In genomic region chr1:70278710-70279109, GRCh38 we compare ENCODE assay signal across 18 cellular contexts. TPM values are rescaled to one million over a fixed set of nuclear protein-coding genes. Genes with fewer than 3 reads are reported as not detected.
DNase-seq lines count a peak whose midpoint lies in the region; ATAC-seq, FAIRE-seq and TF ChIP-seq lines count a peak whose summit lies in the region.
"Had no signal": no experiment of that assay in that cellular context is flagged by ENCODE, and none has a peak within 500 bp of the region (broad histone marks: within the 10 kb centered on the region; RNA-seq: fewer than 3 reads in every experiment).

No MANE protein-coding gene starts in this region.

- no peaks in the 10 kb centered on the region for H3K27me3 ChIP-seq in GM12878 (replicated peaks in 1 of 2; ENCODE audit: control insufficient read depth in 2 of 2, insufficient read depth in 2 of 2, low read length in 1 of 2)
- no peaks in the 10 kb centered on the region for H3K27me3 ChIP-seq in prostate gland (replicated peaks; ENCODE audit: insufficient read depth)

- no peak for ATAC-seq in GM12878
- peak; percentile 70 for ATAC-seq in mucosa of descending colon
- ATAC-seq: A549; CD8-positive, alpha-beta T cell had no signal

- DNase-seq in activated T-cell treated with anti-CD3 and anti-CD28 coated beads, Interleukin-2, amount 50 U/mL, for 24 hours: no peak
- DNase-seq in activated T-cell treated with anti-CD3 and anti-CD28 coated beads, Interleukin-2, amount 50 U/mL, for 1 hour: no peak
- DNase-seq in GM12878 (ENCODE audit: low read depth, low spot score) (no peak), mucosa of descending colon (no peak), pons (ENCODE audit: low spot score) (no peak), NCI-H1417 treated with DMSO at 0.1 percent for 48 hours (lab: John Stamatoyannopoulos, UW) (no peak), prostate gland (ENCODE audit: low spot score) (no peak)
- DNase-seq: AML-193; Calu3; CD8-positive, alpha-beta T cell; DMS79 treated with DMSO at 0.1 percent for 48 hours; GF-D8; H9 had no signal

- H3K27me3 Mint-ChIP-seq in activated T-cell treated with anti-CD3 and anti-CD28 coated beads, Interleukin-2, amount 50 U/mL, for 24 hours: no peaks in the 10 kb centered on the region

- RAD21 ChIA-PET in GM12878 (lab: Charles Lee; ENCODE audit: unreplicated experiment): no interaction called here

- no peak for TF ChIP-seq EP300 in GM12878 (IDR thresholded peaks at IDR 0.05; ENCODE audit: borderline replicate concordance in 1 of 2, control insufficient read depth in 1 of 2, low read depth in 2 of 2, low read length in 2 of 2)

- peaks cover 62% of the 10 kb centered on the region for H3K36me3 Mint-ChIP-seq in activated T-cell treated with anti-CD3 and anti-CD28 coated beads, Interleukin-2, amount 50 U/mL, for 24 hours (ENCODE audit: low read depth)

- H3K4me3 ChIP-seq in GM12878 (no peak overlapping the region), mucosa of descending colon (no peak overlapping the region), prostate gland (no peak overlapping the region)
- H3K4me3 ChIP-seq: A549 had no signal

- H3K4me3 Mint-ChIP-seq in activated T-cell treated with anti-CD3 and anti-CD28 coated beads, Interleukin-2, amount 50 U/mL, for 24 hours: no peak overlapping the region
- H3K4me3 Mint-ChIP-seq: CD8-positive, alpha-beta T cell; H9 had no signal

- no peaks in the 10 kb centered on the region for H4K20me1 ChIP-seq in GM12878 (ENCODE audit: control insufficient read depth, insufficient read depth)

- H3K27ac ChIP-seq in GM12878 (ENCODE audit: control insufficient read depth, insufficient read depth): no peak overlapping the region
- no peak overlapping the region for H3K27ac ChIP-seq in prostate gland
- H3K27ac ChIP-seq: 22Rv1, A549, C4-2B, HL-60 had no signal

- no peaks in the 10 kb centered on the region for H3K79me2 ChIP-seq in GM12878 (ENCODE audit: control insufficient read depth, insufficient read depth, low read length)

- SMC1A ChIA-PET in GM12878 (lab: Charles Lee; ENCODE audit: uncharacterized antibody, unreplicated experiment): interaction anchor here (0.6 to 0.8 kb wide), 2 partner anchors 14 to 163 kb away, joined by 3 read pairs; no protein-coding TSS in a partner anchor

- H3K4me2 ChIP-seq in GM12878 (ENCODE audit: control insufficient read depth, insufficient read depth): no peak overlapping the region
- H3K4me2 ChIP-seq: A549 had no signal

- no peak for TF ChIP-seq POLR2A in GM12878 (IDR thresholded peaks at IDR 0.05; ENCODE audit: low read depth, low read length)
- TF ChIP-seq POLR2A in prostate gland (IDR thresholded peaks at IDR 0.05): no peak

- intact Hi-C loops in GM12878 (cut with micrococcal nuclease; ENCODE audit: unreplicated experiment) (no loop called here), mucosa of descending colon (cut with DNase I, micrococcal nuclease) (no loop called here), prostate gland (cut with DNase I) (no loop called here)

- FAIRE-seq in GM12878 (lab: Jason Lieb, UNC): peak; percentile 27
- FAIRE-seq: A549, H1 had no signal

- 100% methylated on average over 1 of the region's 1 CpG for WGBS in GM12878 (ENCODE audit: insufficient coverage, insufficient replicate concordance, low lambda C conversion rate, missing lambda C conversion rate)
- WGBS in prostate gland: 93% methylated on average over 1 of the region's 1 CpG

- peak overlapping the region; percentile 29 for H3K27ac Mint-ChIP-seq in activated T-cell treated with anti-CD3 and anti-CD28 coated beads, Interleukin-2, amount 50 U/mL, for 24 hours
- H3K27ac Mint-ChIP-seq: CD8-positive, alpha-beta T cell had no signal

- no TSS peak for BruUV-seq in GM12878 (replicated peaks; lab: Mats Ljungman, UMichigan)

- POLR2A ChIA-PET in GM12878 (lab: Charles Lee): no interaction called here

- no peaks in the 10 kb centered on the region for H3K9me3 ChIP-seq in GM12878 (replicated peaks; ENCODE audit: control insufficient read depth, insufficient read depth, low read length)
- no peaks in the 10 kb centered on the region for H3K9me3 ChIP-seq in mucosa of descending colon
- H3K9me3 ChIP-seq in prostate gland: no peaks in the 10 kb centered on the region
- H3K9me3 ChIP-seq: A549 had no signal

- in situ Hi-C loops in GM12878 (cut with MboI): no loop called here

- TF ChIP-seq CTCF in GM12878 (IDR thresholded peaks at IDR 0.05 in 2 of 3, conservative IDR thresholded peaks at IDR 0.05 in 1 of 3; ENCODE audit: control insufficient read depth in 2 of 3, extremely low read depth in 1 of 3, insufficient read depth in 1 of 3, low read depth in 3 of 3, low read length in 3 of 3): no peak
- TF ChIP-seq CTCF in mucosa of descending colon (IDR thresholded peaks at IDR 0.05): no peak
- TF ChIP-seq CTCF in prostate gland (IDR thresholded peaks at IDR 0.05): no peak

- H3K9ac ChIP-seq in GM12878 (ENCODE audit: control insufficient read depth, insufficient read depth, low read length): no peak overlapping the region

- no peak overlapping the region for H2AFZ ChIP-seq in GM12878 (ENCODE audit: control insufficient read depth, low read depth, low read length)

- no peaks in the 10 kb centered on the region; a peak in 1 of 4 replicates for H3K36me3 ChIP-seq in GM12878 (ENCODE audit: control insufficient read depth in 2 of 2, insufficient read depth in 2 of 2, low read length in 1 of 2)
- no peaks in the 10 kb centered on the region for H3K36me3 ChIP-seq in mucosa of descending colon (ENCODE audit: low read depth)
- H3K36me3 ChIP-seq in prostate gland: no peaks in the 10 kb centered on the region

- H3K4me1 ChIP-seq in GM12878 (ENCODE audit: control insufficient read depth, insufficient read depth, low read length) (no peaks in the 10 kb centered on the region), mucosa of descending colon (ENCODE audit: low read depth) (no peaks in the 10 kb centered on the region), prostate gland (replicated peaks) (no peaks in the 10 kb centered on the region)
- H3K4me1 ChIP-seq: A549 had no signal

- CTCF ChIA-PET in GM12878 (lab: Yijun Ruan, JAX): interaction anchor here (0.8 to 1.0 kb wide), 2 partner anchors 15 to 18 kb away, joined by 3 read pairs; no protein-coding TSS in a partner anchor

- no peaks in the 10 kb centered on the region for H3K4me1 Mint-ChIP-seq in activated T-cell treated with anti-CD3 and anti-CD28 coated beads, Interleukin-2, amount 50 U/mL, for 24 hours (ENCODE audit: low read depth)
- H3K4me1 Mint-ChIP-seq: H9 had no signal

- no peak for TF ChIP-seq RAD21 in GM12878 (IDR thresholded peaks at IDR 0.05; ENCODE audit: insufficient read depth, low read depth, low read length)

- no peaks in the 10 kb centered on the region for H3K9me3 Mint-ChIP-seq in activated T-cell treated with anti-CD3 and anti-CD28 coated beads, Interleukin-2, amount 50 U/mL, for 24 hours
- H3K9me3 Mint-ChIP-seq: CD8-positive, alpha-beta T cell; H9 had no signal

TF ChIP-seq in GM12878, 131 proteins besides CTCF, POLR2A, EP300 and RAD21 (continues in another document):
- no peak for TF ChIP-seq NFIC (IDR thresholded peaks at IDR 0.05; ENCODE audit: low read depth, low read length)
- no peak for TF ChIP-seq ZBTB11 (CRISPR knock-in tag; IDR thresholded peaks at IDR 0.05)

RNA-seq across cellular contexts. Expression of gene SRSF11, which starts 57.5 kb away (rescaled TPM):
- total RNA-seq in GM12878 (2013; cell fraction: nucleolus; rRNA removed): 679 and 699 TPM in 2 replicates
- 143 and 161 TPM in 2 replicates for total RNA-seq in GM12878 (2014; rRNA removed)
- 206 and 215 TPM in 2 replicates for total RNA-seq in GM12878 (2014; rRNA removed; fragmentation: Illumina TruSeq; extraction: Trizol)
- total RNA-seq in GM12878 (2021): 139 and 144 TPM in 2 replicates
- 67.0 TPM for polyA plus RNA-seq in GM12878 (2011; ENCODE audit: low read depth)
- polyA plus RNA-seq in GM12878 (2011; rRNA removed): 424 and 447 TPM in 2 replicates
- 210 and 228 TPM in 2 replicates for polyA plus RNA-seq in GM12878 (2011; cell fraction: cytosol; rRNA removed)
- 782 and 792 TPM in 2 replicates for polyA plus RNA-seq in GM12878 (2011; cell fraction: nucleus; rRNA removed)
- 144 and 155 TPM in 2 replicates for polyA plus RNA-seq in GM12878 (2012)
- polyA plus RNA-seq in GM12878 (2014; fragmentation: Illumina TruSeq; extraction: Trizol): 267 and 397 TPM in 2 replicates
- 100 to 1,000 TPM in 1 of 2 experiments, 10 to 100 TPM in 1; 83.0 to 109 TPM for polyA plus RNA-seq in GM12878 (2014; fragmentation: Nextera tagmentation; extraction: Ambion mirVana)
- polyA plus RNA-seq in GM12878 (2014; rRNA removed): 185 and 210 TPM in 2 replicates
- polyA plus RNA-seq in GM12878 (2016; fragmentation: Nextera tagmentation; extraction: Ambion mirVana): 100 to 1,000 TPM; 207 to 219 TPM
- 241 and 282 TPM in 2 replicates for polyA minus RNA-seq in GM12878 (2011; rRNA and poly(A)+ RNA removed)
- polyA minus RNA-seq in GM12878 (2011; cell fraction: cytosol; rRNA and poly(A)+ RNA removed): 69.1 and 84.6 TPM in 2 replicates
- 291 and 367 TPM in 2 replicates for polyA minus RNA-seq in GM12878 (2011; cell fraction: nucleus; rRNA and poly(A)+ RNA removed)
- 100 to 1,000 TPM; 113 to 147 (median 126) TPM for total RNA-seq in mucosa of descending colon
- total RNA-seq in prostate gland: 100 to 1,000 TPM in 1 of 2 donors, 10 to 100 TPM in 1; 71.5 to 135 TPM
